Comparison of ENCODE assay signal across 1 cellular context in genomic region chr22:50643821-50644101, GRCh38. TPM values are rescaled to one million over a fixed set of nuclear protein-coding genes. Genes with fewer than 3 reads are reported as not detected.
"Had no signal": no experiment of that assay in that cellular context is flagged by ENCODE, and none has a peak within 500 bp of the region (broad histone marks: within the 10 kb centered on the region; RNA-seq: fewer than 3 reads in every experiment).

No MANE protein-coding gene starts in this region.

RNA-seq across cellular contexts. Expression of gene SHANK3, which starts 28.9 kb away (rescaled TPM):
- total RNA-seq: activated B cell treated with CpG ODN at 0.5 μM for 24 hours had no signal
